Comparison of ENCODE assay signal across 8 cellular contexts in the genomic region with DNA sequence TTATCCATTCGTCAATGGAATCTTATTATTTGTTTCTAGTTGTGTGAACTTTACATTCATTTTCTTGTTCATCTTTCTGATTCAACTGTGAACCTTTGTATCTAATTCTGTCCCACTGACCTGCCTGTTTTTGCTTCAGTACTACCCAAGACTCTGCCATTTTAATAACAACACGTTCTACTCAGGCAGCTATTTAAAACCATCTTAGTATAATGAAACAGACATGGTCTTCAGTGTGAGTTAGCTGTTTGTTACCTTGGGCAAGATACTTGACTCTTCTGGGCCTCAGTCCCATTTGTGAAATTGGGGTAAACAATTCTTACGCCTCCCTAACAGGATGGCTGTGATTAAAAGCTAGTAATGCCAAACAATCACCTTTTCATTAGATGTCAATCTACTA. TPM values are rescaled to one million over a fixed set of nuclear protein-coding genes. Genes with fewer than 3 reads are reported as not detected.
DNase-seq lines count a peak whose midpoint lies in the region; ATAC-seq and TF ChIP-seq lines count a peak whose summit lies in the region.

No MANE protein-coding gene starts in this region.

- ATAC-seq in WTC11: no peak
- ATAC-seq in stimulated activated memory B cell treated with anti-CD40 and anti-IgM and Interleukin-4, amounts not matched to agents 10 μg/mL and 1 μg/mL and 100 μg/mL, for 72 hours: no peak
- ATAC-seq in GM21723 (IDR thresholded peaks at IDR 0.05; ENCODE audit: unreplicated experiment): no peak

- peaks cover 13% of the 10 kb centered on the region for H3K9me3 Mint-ChIP-seq in WTC11
- no peaks in the 10 kb centered on the region for H3K9me3 Mint-ChIP-seq in stimulated activated memory B cell treated with anti-CD40 and anti-IgM and Interleukin-4, amounts not matched to agents 10 μg/mL and 1 μg/mL and 100 μg/mL, for 72 hours

- DNase-seq in NCI-H748 treated with DMSO at 0.1 percent for 48 hours (lab: John Stamatoyannopoulos, UW) (peak; percentile 0), NCI-H748 (lab: John Stamatoyannopoulos, UW; ENCODE audit: unreplicated experiment) (no peak), WTC11 (ENCODE audit: low spot score) (no peak), DMS153 (lab: John Stamatoyannopoulos, UW) (no peak), middle frontal gyrus (ENCODE audit: extremely low spot score, low spot score) (no peak)

- H3K36me3 Mint-ChIP-seq in WTC11: peaks cover 9% of the 10 kb centered on the region
- peaks cover 8% of the 10 kb centered on the region for H3K36me3 Mint-ChIP-seq in stimulated activated memory B cell treated with anti-CD40 and anti-IgM and Interleukin-4, amounts not matched to agents 10 μg/mL and 1 μg/mL and 100 μg/mL, for 72 hours

- H3K4me1 Mint-ChIP-seq in WTC11: peaks cover 10% of the 10 kb centered on the region
- H3K4me1 Mint-ChIP-seq in stimulated activated memory B cell treated with anti-CD40 and anti-IgM and Interleukin-4, amounts not matched to agents 10 μg/mL and 1 μg/mL and 100 μg/mL, for 72 hours: peaks cover 24% of the 10 kb centered on the region

- no peak for TF ChIP-seq CTCF in WTC11 (IDR thresholded peaks at IDR 0.05)

- peak overlapping the region; percentile 92 for H3K4me3 ChIP-seq in iPS-15b (ENCODE audit: low read depth, low read length)

- H3K9me3 ChIP-seq in iPS-15b (ENCODE audit: control insufficient read depth, insufficient read depth, low read length): peaks cover 5% of the 10 kb centered on the region

- H3K27me3 ChIP-seq in iPS-15b (ENCODE audit: control insufficient read depth, insufficient read depth, low read length): no peaks in the 10 kb centered on the region

- H3K9ac ChIP-seq in iPS-15b (ENCODE audit: low read depth, low read length): peak overlapping the region; percentile 97

- no peak overlapping the region for H3K4me3 Mint-ChIP-seq in WTC11
- peak overlapping the region; percentile 77 for H3K4me3 Mint-ChIP-seq in stimulated activated memory B cell treated with anti-CD40 and anti-IgM and Interleukin-4, amounts not matched to agents 10 μg/mL and 1 μg/mL and 100 μg/mL, for 72 hours

- H3K27ac Mint-ChIP-seq in WTC11: peak overlapping the region; percentile 57
- H3K27ac Mint-ChIP-seq in stimulated activated memory B cell treated with anti-CD40 and anti-IgM and Interleukin-4, amounts not matched to agents 10 μg/mL and 1 μg/mL and 100 μg/mL, for 72 hours: peak overlapping the region; percentile 76

- H3K27me3 Mint-ChIP-seq in WTC11 (ENCODE audit: low read depth): no peaks in the 10 kb centered on the region
- no peaks in the 10 kb centered on the region for H3K27me3 Mint-ChIP-seq in stimulated activated memory B cell treated with anti-CD40 and anti-IgM and Interleukin-4, amounts not matched to agents 10 μg/mL and 1 μg/mL and 100 μg/mL, for 72 hours

- peaks cover 2% of the 10 kb centered on the region for H3K36me3 ChIP-seq in iPS-15b (ENCODE audit: control insufficient read depth, insufficient read depth, low read length)

- POLR2A ChIA-PET in WTC11 (lab: Charles Lee): no interaction called here

- H3K4me1 ChIP-seq in iPS-15b (ENCODE audit: control insufficient read depth, insufficient read depth, low read length): peaks cover 18% of the 10 kb centered on the region

- CTCF ChIA-PET in WTC11 (lab: Charles Lee): no interaction called here

TF ChIP-seq in WTC11, 78 proteins besides CTCF, POLR2A, EP300 and RAD21 (continues in another document):
- TF ChIP-seq SMAD3 (CRISPR knock-in tag; IDR thresholded peaks at IDR 0.05; ENCODE audit: borderline replicate concordance) (no peak), CREM (CRISPR knock-in tag; IDR thresholded peaks at IDR 0.05) (no peak), ZNF671 (CRISPR knock-in tag; IDR thresholded peaks at IDR 0.05) (no peak), CBFB (CRISPR knock-in tag; IDR thresholded peaks at IDR 0.05; ENCODE audit: low read depth) (no peak), CREB1 (CRISPR knock-in tag; IDR thresholded peaks at IDR 0.05) (no peak), OVOL2 (CRISPR knock-in tag; IDR thresholded peaks at IDR 0.05; ENCODE audit: borderline replicate concordance) (no peak), ZNF138 (CRISPR knock-in tag; conservative IDR thresholded peaks at IDR 0.05) (no peak), ZNF121 (CRISPR knock-in tag; IDR thresholded peaks at IDR 0.05) (no peak)
- TF ChIP-seq, protein P1, sequence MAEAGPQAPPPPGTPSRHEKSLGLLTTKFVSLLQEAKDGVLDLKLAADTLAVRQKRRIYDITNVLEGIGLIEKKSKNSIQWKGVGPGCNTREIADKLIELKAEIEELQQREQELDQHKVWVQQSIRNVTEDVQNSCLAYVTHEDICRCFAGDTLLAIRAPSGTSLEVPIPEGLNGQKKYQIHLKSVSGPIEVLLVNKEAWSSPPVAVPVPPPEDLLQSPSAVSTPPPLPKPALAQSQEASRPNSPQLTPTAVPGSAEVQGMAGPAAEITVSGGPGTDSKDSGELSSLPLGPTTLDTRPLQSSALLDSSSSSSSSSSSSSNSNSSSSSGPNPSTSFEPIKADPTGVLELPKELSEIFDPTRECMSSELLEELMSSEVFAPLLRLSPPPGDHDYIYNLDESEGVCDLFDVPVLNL (CRISPR knock-in tag; IDR thresholded peaks at IDR 0.05; ENCODE audit: borderline replicate concordance, low read depth): no peak
- TF ChIP-seq, protein P2, sequence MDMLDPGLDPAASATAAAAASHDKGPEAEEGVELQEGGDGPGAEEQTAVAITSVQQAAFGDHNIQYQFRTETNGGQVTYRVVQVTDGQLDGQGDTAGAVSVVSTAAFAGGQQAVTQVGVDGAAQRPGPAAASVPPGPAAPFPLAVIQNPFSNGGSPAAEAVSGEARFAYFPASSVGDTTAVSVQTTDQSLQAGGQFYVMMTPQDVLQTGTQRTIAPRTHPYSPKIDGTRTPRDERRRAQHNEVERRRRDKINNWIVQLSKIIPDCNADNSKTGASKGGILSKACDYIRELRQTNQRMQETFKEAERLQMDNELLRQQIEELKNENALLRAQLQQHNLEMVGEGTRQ (CRISPR knock-in tag; IDR thresholded peaks at IDR 0.05): no peak
- TF ChIP-seq, protein P3, sequence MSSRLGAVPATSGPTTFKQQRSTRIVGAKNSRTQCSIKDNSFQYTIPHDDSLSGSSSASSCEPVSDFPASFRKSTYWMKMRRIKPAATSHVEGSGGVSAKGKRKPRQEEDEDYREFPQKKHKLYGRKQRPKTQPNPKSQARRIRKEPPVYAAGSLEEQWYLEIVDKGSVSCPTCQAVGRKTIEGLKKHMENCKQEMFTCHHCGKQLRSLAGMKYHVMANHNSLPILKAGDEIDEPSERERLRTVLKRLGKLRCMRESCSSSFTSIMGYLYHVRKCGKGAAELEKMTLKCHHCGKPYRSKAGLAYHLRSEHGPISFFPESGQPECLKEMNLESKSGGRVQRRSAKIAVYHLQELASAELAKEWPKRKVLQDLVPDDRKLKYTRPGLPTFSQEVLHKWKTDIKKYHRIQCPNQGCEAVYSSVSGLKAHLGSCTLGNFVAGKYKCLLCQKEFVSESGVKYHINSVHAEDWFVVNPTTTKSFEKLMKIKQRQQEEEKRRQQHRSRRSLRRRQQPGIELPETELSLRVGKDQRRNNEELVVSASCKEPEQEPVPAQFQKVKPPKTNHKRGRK (CRISPR knock-in tag; IDR thresholded peaks at IDR 0.05; ENCODE audit: borderline replicate concordance): no peak
- TF ChIP-seq, protein P4, sequence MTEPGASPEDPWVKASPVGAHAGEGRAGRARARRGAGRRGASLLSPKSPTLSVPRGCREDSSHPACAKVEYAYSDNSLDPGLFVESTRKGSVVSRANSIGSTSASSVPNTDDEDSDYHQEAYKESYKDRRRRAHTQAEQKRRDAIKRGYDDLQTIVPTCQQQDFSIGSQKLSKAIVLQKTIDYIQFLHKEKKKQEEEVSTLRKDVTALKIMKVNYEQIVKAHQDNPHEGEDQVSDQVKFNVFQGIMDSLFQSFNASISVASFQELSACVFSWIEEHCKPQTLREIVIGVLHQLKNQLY (CRISPR knock-in tag; IDR thresholded peaks at IDR 0.05): no peak
- TF ChIP-seq, protein P5, sequence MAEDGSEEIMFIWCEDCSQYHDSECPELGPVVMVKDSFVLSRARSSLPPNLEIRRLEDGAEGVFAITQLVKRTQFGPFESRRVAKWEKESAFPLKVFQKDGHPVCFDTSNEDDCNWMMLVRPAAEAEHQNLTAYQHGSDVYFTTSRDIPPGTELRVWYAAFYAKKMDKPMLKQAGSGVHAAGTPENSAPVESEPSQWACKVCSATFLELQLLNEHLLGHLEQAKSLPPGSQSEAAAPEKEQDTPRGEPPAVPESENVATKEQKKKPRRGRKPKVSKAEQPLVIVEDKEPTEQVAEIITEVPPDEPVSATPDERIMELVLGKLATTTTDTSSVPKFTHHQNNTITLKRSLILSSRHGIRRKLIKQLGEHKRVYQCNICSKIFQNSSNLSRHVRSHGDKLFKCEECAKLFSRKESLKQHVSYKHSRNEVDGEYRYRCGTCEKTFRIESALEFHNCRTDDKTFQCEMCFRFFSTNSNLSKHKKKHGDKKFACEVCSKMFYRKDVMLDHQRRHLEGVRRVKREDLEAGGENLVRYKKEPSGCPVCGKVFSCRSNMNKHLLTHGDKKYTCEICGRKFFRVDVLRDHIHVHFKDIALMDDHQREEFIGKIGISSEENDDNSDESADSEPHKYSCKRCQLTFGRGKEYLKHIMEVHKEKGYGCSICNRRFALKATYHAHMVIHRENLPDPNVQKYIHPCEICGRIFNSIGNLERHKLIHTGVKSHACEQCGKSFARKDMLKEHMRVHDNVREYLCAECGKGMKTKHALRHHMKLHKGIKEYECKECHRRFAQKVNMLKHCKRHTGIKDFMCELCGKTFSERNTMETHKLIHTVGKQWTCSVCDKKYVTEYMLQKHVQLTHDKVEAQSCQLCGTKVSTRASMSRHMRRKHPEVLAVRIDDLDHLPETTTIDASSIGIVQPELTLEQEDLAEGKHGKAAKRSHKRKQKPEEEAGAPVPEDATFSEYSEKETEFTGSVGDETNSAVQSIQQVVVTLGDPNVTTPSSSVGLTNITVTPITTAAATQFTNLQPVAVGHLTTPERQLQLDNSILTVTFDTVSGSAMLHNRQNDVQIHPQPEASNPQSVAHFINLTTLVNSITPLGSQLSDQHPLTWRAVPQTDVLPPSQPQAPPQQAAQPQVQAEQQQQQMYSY (CRISPR knock-in tag; IDR thresholded peaks at IDR 0.05): no peak
- TF ChIP-seq, protein P6, sequence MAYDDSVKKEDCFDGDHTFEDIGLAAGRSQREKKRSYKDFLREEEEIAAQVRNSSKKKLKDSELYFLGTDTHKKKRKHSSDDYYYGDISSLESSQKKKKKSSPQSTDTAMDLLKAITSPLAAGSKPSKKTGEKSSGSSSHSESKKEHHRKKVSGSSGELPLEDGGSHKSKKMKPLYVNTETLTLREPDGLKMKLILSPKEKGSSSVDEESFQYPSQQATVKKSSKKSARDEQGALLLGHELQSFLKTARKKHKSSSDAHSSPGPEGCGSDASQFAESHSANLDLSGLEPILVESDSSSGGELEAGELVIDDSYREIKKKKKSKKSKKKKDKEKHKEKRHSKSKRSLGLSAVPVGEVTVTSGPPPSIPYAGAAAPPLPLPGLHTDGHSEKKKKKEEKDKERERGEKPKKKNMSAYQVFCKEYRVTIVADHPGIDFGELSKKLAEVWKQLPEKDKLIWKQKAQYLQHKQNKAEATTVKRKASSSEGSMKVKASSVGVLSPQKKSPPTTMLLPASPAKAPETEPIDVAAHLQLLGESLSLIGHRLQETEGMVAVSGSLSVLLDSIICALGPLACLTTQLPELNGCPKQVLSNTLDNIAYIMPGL (CRISPR knock-in tag; IDR thresholded peaks at IDR 0.05): no peak

RNA-seq across cellular contexts. Expression of a gene that starts 1.6 kb away (rescaled TPM):
- 34.2 to 39.6 TPM (median 35.6 TPM) in 3 replicates for total RNA-seq in WTC11 (2021)

RNA-seq across cellular contexts. Expression of a gene that starts 42.0 kb away (rescaled TPM):
- total RNA-seq in WTC11 (2021): 0.48 to 0.79 TPM (median 0.60 TPM) in 3 replicates

RNA-seq across cellular contexts. Expression of a gene that starts 54.0 kb away (rescaled TPM):
- 21.0 to 29.0 TPM (median 27.5 TPM) in 3 replicates for total RNA-seq in WTC11 (2021)
